8 cellular contexts compared by ENCODE assay signal in the genomic region with DNA sequence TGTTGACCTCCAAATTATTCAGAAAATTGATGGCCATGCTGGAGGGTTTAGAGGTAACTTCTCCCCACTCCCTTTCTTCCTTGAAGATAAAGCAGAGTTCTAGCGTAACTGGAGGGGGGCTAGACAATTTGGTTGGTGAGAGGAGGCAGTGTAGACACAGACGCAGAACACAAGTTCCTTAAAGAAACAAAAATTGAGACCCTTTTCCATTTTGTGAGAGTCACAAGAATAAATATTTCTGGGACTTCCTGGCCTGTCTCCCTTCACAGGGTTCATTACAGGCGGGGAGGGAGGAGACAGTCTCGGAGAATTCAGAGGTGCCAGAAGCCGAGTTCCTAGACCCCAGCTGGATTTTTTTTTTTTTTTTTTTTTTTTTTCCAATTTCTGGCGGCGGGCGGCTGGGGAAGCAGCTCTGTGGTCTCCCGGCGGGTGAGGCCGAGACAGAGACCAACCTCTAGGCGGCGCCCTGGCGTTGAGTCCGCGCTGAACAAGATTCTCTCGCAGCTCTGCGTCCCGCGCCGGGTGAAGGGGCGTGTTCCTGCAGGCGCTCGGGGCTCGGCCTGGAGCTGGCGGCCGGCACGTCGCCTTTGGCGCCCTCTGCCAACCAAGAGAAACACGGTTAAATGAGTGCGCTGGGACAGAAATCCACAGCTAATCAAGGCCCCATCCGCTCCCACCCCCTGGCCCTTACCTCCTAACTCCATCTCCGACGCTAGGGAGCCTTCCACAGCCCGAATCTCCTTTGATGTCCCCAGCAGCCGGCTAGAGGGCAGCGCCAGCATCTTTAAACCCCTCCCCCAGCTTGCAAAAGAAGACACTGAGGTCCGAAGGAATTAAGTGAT. TPM values are rescaled to one million over a fixed set of nuclear protein-coding genes. Genes with fewer than 3 reads are reported as not detected.
DNase-seq lines count a peak whose midpoint lies in the region; ATAC-seq and TF ChIP-seq lines count a peak whose summit lies in the region.

No MANE protein-coding gene starts in this region.

- H3K36me3 ChIP-seq in GM23338 (ENCODE audit: insufficient read depth) = no peaks in the 10 kb centered on the region
- H3K36me3 ChIP-seq in trophoblast cell (ENCODE audit: control insufficient read depth in 1 of 2, insufficient read depth in 2 of 2, low read length in 2 of 2) = peaks cover 0 to 2% of the 10 kb centered on the region in 2 experiments

- H4K91ac ChIP-seq in trophoblast cell (ENCODE audit: low read depth, low read length) = no peak overlapping the region

- H2BK5ac ChIP-seq in trophoblast cell (ENCODE audit: low read depth, low read length, poor library complexity) = no peak overlapping the region

- H3K4me3 ChIP-seq in GM23338 (no peak overlapping the region), fibroblast of pulmonary artery (replicated peaks; ENCODE audit: low read depth, low read length) (no peak overlapping the region), trophoblast cell (ENCODE audit: low read depth, low read length) (no peak overlapping the region)

- DNase-seq in Ammon's horn (ENCODE audit: low spot score) (peak; percentile 14), GM23338 (ENCODE audit: low spot score) (peak; percentile 98), NCI-H526 treated with DMSO at 0.1 percent for 48 hours (lab: John Stamatoyannopoulos, UW) (peak; percentile 79), fibroblast of pulmonary artery (ENCODE audit: low read depth) (peak; percentile 59), trophoblast cell (peak; percentile 77 to 85), NCI-H345 (lab: John Stamatoyannopoulos, UW) (no peak), cerebellum (ENCODE audit: low spot score) (no peak)
- peak; percentile 73 for DNase-seq in activated CD8-positive, alpha-beta memory T cell treated with anti-CD3 and anti-CD28 coated beads, Interleukin-2, amount 50 U/mL, for 4 hours

- no peak overlapping the region for H3K9ac ChIP-seq in trophoblast cell (ENCODE audit: low read length)

- no peak overlapping the region for H4K8ac ChIP-seq in trophoblast cell (ENCODE audit: low read depth, low read length)

- H2AFZ ChIP-seq in GM23338 (no peak overlapping the region), trophoblast cell (ENCODE audit: insufficient read depth, low read length, poor library complexity) (no peak overlapping the region)

- H3K4me2 ChIP-seq in GM23338 (peak overlapping the region; percentile 55), trophoblast cell (ENCODE audit: low read length) (peak overlapping the region; percentile 30)

- no peak overlapping the region for H3K27ac ChIP-seq in GM23338 (ENCODE audit: low read depth)
- H3K27ac ChIP-seq in trophoblast cell (ENCODE audit: low read depth, low read length) = no peak overlapping the region

- no peak overlapping the region for H3K18ac ChIP-seq in trophoblast cell (ENCODE audit: low read length)

- H3K4me1 ChIP-seq in GM23338 (ENCODE audit: insufficient read depth) = peaks cover 26% of the 10 kb centered on the region
- H3K4me1 ChIP-seq in trophoblast cell (ENCODE audit: control insufficient read depth in 1 of 2, insufficient read depth in 2 of 2, low read length in 2 of 2) = peaks cover 0 to 6% of the 10 kb centered on the region in 2 experiments

- no peak overlapping the region for H4K12ac ChIP-seq in trophoblast cell (ENCODE audit: low read depth, low read length)

- peak; percentile 78 for ATAC-seq in GM23338

- no peak overlapping the region for H2AK5ac ChIP-seq in trophoblast cell (ENCODE audit: low read length)

- no peaks in the 10 kb centered on the region for H3K9me2 ChIP-seq in GM23338 (ENCODE audit: insufficient read depth)

- WGBS in trophoblast cell (ENCODE audit: extremely low coverage, insufficient coverage, insufficient read length) = no CpG with 5 or more reads among the region's 39 CpGs

- H3K79me2 ChIP-seq in GM23338 (replicated peaks; ENCODE audit: insufficient read depth) (no peaks in the 10 kb centered on the region), trophoblast cell (ENCODE audit: control insufficient read depth, insufficient read depth, low read length, poor library complexity) (no peaks in the 10 kb centered on the region)

- peaks cover 4% of the 10 kb centered on the region for H3K9me3 ChIP-seq in trophoblast cell (ENCODE audit: insufficient read depth, low read depth, low read length)

- H2BK12ac ChIP-seq in trophoblast cell (ENCODE audit: low read length) = no peak overlapping the region

- TF ChIP-seq CTCF in GM23338 (conservative IDR thresholded peaks at IDR 0.05; ENCODE audit: low read depth in 2 of 2) (peak; percentile 62 to 77), fibroblast of pulmonary artery (IDR thresholded peaks at IDR 0.05; ENCODE audit: low read length, missing control alignments) (peak; percentile 48)

- no peaks in the 10 kb centered on the region for H3K79me1 ChIP-seq in trophoblast cell (ENCODE audit: low read length)

- H3F3A ChIP-seq in GM23338 (replicated peaks; ENCODE audit: low read depth) = peaks cover 47% of the 10 kb centered on the region

- peaks cover 3% of the 10 kb centered on the region for H3K9me3 Mint-ChIP-seq in GM23338

- H2BK120ac ChIP-seq in trophoblast cell (ENCODE audit: insufficient read depth, low read length, poor library complexity) = no peak overlapping the region

- peaks cover 100% of the 10 kb centered on the region for H3K27me3 ChIP-seq in GM23338 (ENCODE audit: insufficient read depth)
- H3K27me3 ChIP-seq in trophoblast cell (ENCODE audit: insufficient read depth, low read length) = peaks cover 85% of the 10 kb centered on the region

- no peak overlapping the region for H3K27ac Mint-ChIP-seq in GM23338

- no peak overlapping the region for H3K14ac ChIP-seq in trophoblast cell (ENCODE audit: low read length)

- H3K4me1 Mint-ChIP-seq in GM23338 = peaks cover 13% of the 10 kb centered on the region

- no peak overlapping the region for H3K23ac ChIP-seq in trophoblast cell (ENCODE audit: low read length)

- no peak overlapping the region for H3K4ac ChIP-seq in trophoblast cell (ENCODE audit: low read depth, low read length)

- peak overlapping the region; percentile 23; the same call in 1 of the 3 replicates for H3K4me3 Mint-ChIP-seq in GM23338

- peaks cover 100% of the 10 kb centered on the region for H3K27me3 Mint-ChIP-seq in GM23338 (ENCODE audit: insufficient read depth, low read depth, poor library complexity)

- H3K36me3 Mint-ChIP-seq in GM23338 (ENCODE audit: low read depth) = no peaks in the 10 kb centered on the region

- H4K20me1 ChIP-seq in GM23338 (replicated peaks; ENCODE audit: insufficient read depth) = peaks cover 76% of the 10 kb centered on the region

TF ChIP-seq in GM23338, 12 proteins besides CTCF, POLR2A, EP300 and RAD21:
- TF ChIP-seq EZH2 (IDR thresholded peaks at IDR 0.05; ENCODE audit: low read depth, unreplicated experiment) (peak; percentile 82), EZH2phosphoT487 (IDR thresholded peaks at IDR 0.05; ENCODE audit: unreplicated experiment) (no peak)

RNA-seq across cellular contexts. Expression of a gene that starts 10.2 kb away (rescaled TPM):
- total RNA-seq in GM23338 (2014; rRNA removed; shearing (Covaris generic)) = not detected in 2 replicates
- polyA plus RNA-seq in GM23338 (2016; fragmentation: Nextera tagmentation; extraction: Ambion mirVana) = not detected in 2 replicates
- 0.99 and 1.1 TPM in 2 replicates for polyA plus RNA-seq in trophoblast cell (2013)
- total RNA-seq in cerebellum = 0.09 TPM

RNA-seq across cellular contexts. Expression of a gene that starts 21.3 kb away (rescaled TPM):
- total RNA-seq in GM23338 (2014; rRNA removed; shearing (Covaris generic)) = not detected in 2 replicates
- not detected in 2 replicates for polyA plus RNA-seq in GM23338 (2016; fragmentation: Nextera tagmentation; extraction: Ambion mirVana)
- polyA plus RNA-seq in trophoblast cell (2013) = 2.4 and 2.5 TPM in 2 replicates
- total RNA-seq in cerebellum = not detected

RNA-seq across cellular contexts. Expression of a gene that starts 25.6 kb away (rescaled TPM):
- not detected in 2 replicates for total RNA-seq in GM23338 (2014; rRNA removed; shearing (Covaris generic))
- polyA plus RNA-seq in GM23338 (2016; fragmentation: Nextera tagmentation; extraction: Ambion mirVana) = not detected in 2 replicates
- polyA plus RNA-seq in trophoblast cell (2013) = 9.6 and 9.8 TPM in 2 replicates
- total RNA-seq in cerebellum = not detected

RNA-seq across cellular contexts. Expression of a gene that starts 31.6 kb away (rescaled TPM):
- total RNA-seq in GM23338 (2014; rRNA removed; shearing (Covaris generic)) = not detected in 2 replicates
- not detected in 2 replicates for polyA plus RNA-seq in GM23338 (2016; fragmentation: Nextera tagmentation; extraction: Ambion mirVana)
- 10.6 and 10.9 TPM in 2 replicates for polyA plus RNA-seq in trophoblast cell (2013)
- total RNA-seq in cerebellum = not detected

RNA-seq across cellular contexts. Expression of a gene that starts 42.8 kb away (rescaled TPM):
- not detected in 2 replicates for total RNA-seq in GM23338 (2014; rRNA removed; shearing (Covaris generic))
- not detected in 2 replicates for polyA plus RNA-seq in GM23338 (2016; fragmentation: Nextera tagmentation; extraction: Ambion mirVana)
- polyA plus RNA-seq in trophoblast cell (2013) = 3.2 and 3.5 TPM in 2 replicates
- not detected for total RNA-seq in cerebellum

Comparison
In these comparisons a context has a peak if more than half of its experiments do, and no peak if none do; other contexts are left out.
1. DNase-seq: peak in Ammon's horn (single experiment), GM23338 (single experiment), NCI-H526 treated with DMSO at 0.1 percent for 48 hours (single experiment), activated CD8-positive, alpha-beta memory T cell treated with anti-CD3 and anti-CD28 coated beads, Interleukin-2, amount 50 U/mL, for 4 hours (single experiment), fibroblast of pulmonary artery (single experiment) and trophoblast cell (2 of 2); none in NCI-H345 (single experiment) and cerebellum (single experiment).